In the genomic region with DNA sequence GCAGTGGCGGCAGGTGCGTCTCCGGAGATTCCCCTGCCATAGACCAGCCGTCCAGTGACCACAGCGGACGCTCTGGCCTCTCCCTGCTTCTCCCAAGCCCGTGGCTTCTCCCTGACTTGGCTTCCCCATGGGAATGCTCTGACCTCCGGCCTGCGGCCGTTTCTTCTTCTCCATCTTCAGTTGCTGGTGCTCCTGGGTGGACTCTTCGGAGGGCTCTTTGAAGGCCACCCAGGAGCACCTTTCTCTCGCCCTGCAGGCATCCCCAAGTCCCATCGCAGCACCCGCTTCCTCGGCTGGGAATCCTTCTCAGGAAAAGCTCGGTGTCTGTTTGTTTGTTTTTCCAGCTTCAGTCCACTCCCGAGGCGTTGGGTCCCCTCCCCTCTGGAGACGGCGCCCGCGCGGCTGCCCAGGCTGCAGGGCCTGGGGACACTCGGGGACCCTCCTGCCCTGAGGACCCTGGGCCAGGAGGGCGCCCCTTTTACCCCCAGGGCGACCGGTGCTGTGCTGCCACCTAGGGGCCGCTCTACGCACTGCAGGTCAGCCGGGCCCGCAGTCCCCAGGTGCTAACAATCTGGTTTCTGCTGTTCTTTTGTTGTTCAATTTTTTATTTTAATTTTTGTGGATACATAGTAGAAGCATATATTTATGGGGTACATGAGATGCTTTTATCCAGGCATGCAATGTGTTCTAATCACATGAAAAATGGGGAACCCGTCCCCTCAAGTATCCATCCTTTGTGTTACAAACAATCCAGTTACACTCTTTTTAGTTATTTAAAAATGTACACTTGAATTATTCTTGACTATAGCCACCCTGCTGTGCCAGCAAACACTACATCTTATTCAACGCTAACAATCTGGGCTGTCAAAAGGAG, we compare ENCODE assay signal across 8 cellular contexts.
DNase-seq lines count a peak whose midpoint lies in the region; ATAC-seq lines count a peak whose summit lies in the region.

No MANE protein-coding gene starts in this region.

- ATAC-seq in stimulated activated naive CD8-positive, alpha-beta T cell treated with anti-CD3 and anti-CD28 coated beads, Interleukin-15, Interleukin-2, amounts not matched to agents 100 U/mL and 50 U/mL, for 24 hours, result no peak
- ATAC-seq in HG03442 (IDR thresholded peaks at IDR 0.05; ENCODE audit: unreplicated experiment) (no peak), HG03460 (IDR thresholded peaks at IDR 0.05; ENCODE audit: unreplicated experiment) (no peak)

- peak; percentile 22 to 31 for DNase-seq in stimulated activated CD4-positive, alpha-beta T cell treated with anti-CD3 and anti-CD28 coated beads, Interleukin-2, amount 100 ng/mL, for 24 hours
- DNase-seq in stimulated activated CD4-positive, alpha-beta T cell treated with anti-CD3 and anti-CD28 coated beads, Interleukin-4, amount 100 ng/mL, for 24 hours, result no peak
- DNase-seq in OCI-M1 (lab: John Stamatoyannopoulos, UW), result peak; percentile 21
- DNase-seq in glomerular visceral epithelial cell (ENCODE audit: extremely low spot score), result peak; percentile 13
- DNase-seq in stimulated activated naive CD8-positive, alpha-beta T cell treated with anti-CD3 and anti-CD28 coated beads, Interleukin-15, Interleukin-2, amounts not matched to agents 100 U/mL and 50 U/mL, for 24 hours, result peak; percentile 35
- no peak for DNase-seq in activated gamma-delta T cell treated with Interleukin-2 at 50 U/mL for 16 hours

Comparison
In these comparisons a context has a peak if more than half of its experiments do, and no peak if none do; other contexts are left out.
1. DNase-seq: peak in stimulated activated CD4-positive, alpha-beta T cell treated with anti-CD3 and anti-CD28 coated beads, Interleukin-2, amount 100 ng/mL, for 24 hours (2 of 2), OCI-M1 (single experiment), glomerular visceral epithelial cell (single experiment) and stimulated activated naive CD8-positive, alpha-beta T cell treated with anti-CD3 and anti-CD28 coated beads, Interleukin-15, Interleukin-2, amounts not matched to agents 100 U/mL and 50 U/mL, for 24 hours (single experiment); none in stimulated activated CD4-positive, alpha-beta T cell treated with anti-CD3 and anti-CD28 coated beads, Interleukin-4, amount 100 ng/mL, for 24 hours (single experiment) and activated gamma-delta T cell treated with Interleukin-2 at 50 U/mL for 16 hours (single experiment).